In genomic region chr6:16511048-16511660, GRCh38 we compare ENCODE assay signal across 8 cellular contexts.
A peak's percentile ranks its signal among the peaks of the same experiment; 100 is the strongest.
DNase-seq lines count a peak whose midpoint lies in the region; ATAC-seq and TF ChIP-seq lines count a peak whose summit lies in the region.

No MANE protein-coding gene starts in this region.

- H3K4me1 ChIP-seq in PC-9 (replicated peaks; ENCODE audit: insufficient read depth): no peaks in the 10 kb centered on the region

- H3K9me2 ChIP-seq in PC-9 (ENCODE audit: insufficient read depth): no peaks in the 10 kb centered on the region

- peaks cover 5% of the 10 kb centered on the region for H3K36me3 Mint-ChIP-seq in memory B cell

- H3K4me2 ChIP-seq in PC-9: no peak overlapping the region

- H3K9me3 ChIP-seq in PC-9 (ENCODE audit: insufficient read depth, low read depth): no peaks in the 10 kb centered on the region

- POLR2A ChIA-PET in PC-9 (lab: Charles Lee; ENCODE audit: unreplicated experiment): interaction anchor here (0.5 to 0.6 kb wide), 2 partner anchors 164 to 248 kb away, joined by 3 read pairs; no protein-coding TSS in a partner anchor

- H3K79me2 ChIP-seq in PC-9 (ENCODE audit: low read depth): no peaks in the 10 kb centered on the region

- intact Hi-C loops in PC-9 (cut with micrococcal nuclease; ENCODE audit: unreplicated experiment): loop anchor here (1.0 to 10.0 kb wide), 5 partner anchors 179 to 574 kb away; partner anchors contain the start of gene ATXN1

- no peak overlapping the region for H3K27ac ChIP-seq in PC-9

- ATAC-seq in memory B cell (ENCODE audit: low read depth) (peak; percentile 52), HG03460 (IDR thresholded peaks at IDR 0.05; ENCODE audit: unreplicated experiment) (no peak)

- peak; percentile 52; the same call in 1 of the 2 replicates for TF ChIP-seq CTCF in GM12875 (IDR thresholded peaks at IDR 0.05; ENCODE audit: borderline replicate concordance, insufficient read depth, low read depth, low read length)
- peak; percentile 71 for TF ChIP-seq CTCF in PC-9 (conservative IDR thresholded peaks at IDR 0.05)
- peak; percentile 79 for TF ChIP-seq CTCF in choroid plexus epithelial cell (conservative IDR thresholded peaks at IDR 0.05; ENCODE audit: low read depth, low read length)

- H4K20me1 ChIP-seq in PC-9 (ENCODE audit: insufficient read depth): no peaks in the 10 kb centered on the region

- H3F3A ChIP-seq in PC-9 (ENCODE audit: insufficient read depth, low read depth): no peaks in the 10 kb centered on the region

- H3K9me3 Mint-ChIP-seq in memory B cell: no peaks in the 10 kb centered on the region

- peak overlapping the region; percentile 88 for H3K27ac Mint-ChIP-seq in memory B cell

- BruUV-seq in PC-9 (replicated peaks; lab: Mats Ljungman, UMichigan): no TSS peak

- peak; percentile 57 to 64 for DNase-seq in AML-193 (lab: John Stamatoyannopoulos, UW)
- no peak for DNase-seq in PC-9
- peak; percentile 66 for DNase-seq in choroid plexus epithelial cell (ENCODE audit: low read depth)
- DNase-seq in memory B cell (ENCODE audit: low spot score in 2 of 2): no peak
- DNase-seq in RPMI8226: no peak
- DNase-seq in NCI-H2029 treated with DMSO at 0.1 percent for 48 hours (lab: John Stamatoyannopoulos, UW): no peak

- H3K4me3 Mint-ChIP-seq in memory B cell: no peak overlapping the region

- H3K4me1 Mint-ChIP-seq in memory B cell: peaks cover 36% of the 10 kb centered on the region

- no peak overlapping the region for H2AFZ ChIP-seq in PC-9

- H3K36me3 ChIP-seq in PC-9 (ENCODE audit: low read depth): no peaks in the 10 kb centered on the region

- H3K4me3 ChIP-seq in GM12875 (ENCODE audit: low read depth, low read length) (no peak overlapping the region), PC-9 (no peak overlapping the region), choroid plexus epithelial cell (ENCODE audit: low read depth, low read length) (no peak overlapping the region)

- CTCF ChIA-PET in PC-9 (lab: Charles Lee): interaction anchor here (0.5 to 0.6 kb wide), 2 partner anchors 250 to 309 kb away, joined by 3 read pairs; partner anchors contain the start of gene ATXN1

- H3K27me3 ChIP-seq in PC-9 (ENCODE audit: insufficient read depth, low read depth): no peaks in the 10 kb centered on the region

- no peaks in the 10 kb centered on the region for H3K27me3 Mint-ChIP-seq in memory B cell

Comparison
In these comparisons a context has a peak if more than half of its experiments do, and no peak if none do; other contexts are left out.
1. DNase-seq: peak in AML-193 (2 of 2) and choroid plexus epithelial cell (single experiment); none in PC-9 (0 of 2), memory B cell (0 of 2), RPMI8226 (single experiment) and NCI-H2029 treated with DMSO at 0.1 percent for 48 hours (single experiment).
2. Peak in every context shown above with its lines, with median percentiles within 50 percentile points of each other: CTCF ChIP-seq.